Comparison of ENCODE assay signal across 9 cellular contexts in genomic region chr1:227316456-227316855, GRCh38. TPM values are rescaled to one million over a fixed set of nuclear protein-coding genes. Genes with fewer than 3 reads are reported as not detected.
DNase-seq lines count a peak whose midpoint lies in the region; ATAC-seq and TF ChIP-seq lines count a peak whose summit lies in the region.
"Had no signal": no experiment of that assay in that cellular context is flagged by ENCODE, and none has a peak within 500 bp of the region (broad histone marks: within the 10 kb centered on the region; RNA-seq: fewer than 3 reads in every experiment).

No MANE protein-coding gene starts in this region.

- H3K4me3 ChIP-seq in heart right ventricle (peak overlapping the region; percentile 78 to 96 (median 86)), mammary epithelial cell (replicated peaks in 1 of 3; ENCODE audit: insufficient read depth in 1 of 3, low read depth in 2 of 3, low read length in 3 of 3) (peak overlapping the region; percentile 51 to 100 (median 94)), mucosa of stomach (ENCODE audit: low read length) (peak overlapping the region; percentile 68), aorta (ENCODE audit: low read length in 2 of 2) (peak overlapping the region; percentile 97 to 99)

- H3K79me2 ChIP-seq in mammary epithelial cell (ENCODE audit: insufficient read depth, low read length) = peaks cover 59% of the 10 kb centered on the region

- H3K4me1 ChIP-seq in heart right ventricle = peaks cover 0 to 43% (median 25%) of the 10 kb centered on the region in 9 donors
- H3K4me1 ChIP-seq in mammary epithelial cell (ENCODE audit: insufficient read depth, low read length) = peaks cover 8% of the 10 kb centered on the region
- H3K4me1 ChIP-seq in mucosa of stomach (ENCODE audit: control insufficient read depth, insufficient read depth, low read length) = peaks cover 28% of the 10 kb centered on the region
- no peaks in the 10 kb centered on the region for H3K4me1 ChIP-seq in aorta (ENCODE audit: control insufficient read depth in 1 of 2, insufficient read depth in 2 of 2, low read length in 2 of 2)

- DNase-seq in heart right ventricle (no peak), left cardiac atrium (no peak), mammary epithelial cell (peak; percentile 26), aorta (no peak), hypothalamus (lab: John Stamatoyannopoulos, UW) (no peak), GDM1 (lab: John Stamatoyannopoulos, UW) (no peak)
- DNase-seq: activated gamma-delta T cell treated with Interleukin-2 at 50 U/mL for 16 hours had no signal

- H3K9ac ChIP-seq in mammary epithelial cell (ENCODE audit: insufficient read depth, low read length) (peak overlapping the region; percentile 61), mucosa of stomach (ENCODE audit: low read length) (peak overlapping the region; percentile 94)

- CTCF ChIA-PET in mammary epithelial cell (lab: Charles Lee; ENCODE audit: low non-redundant PET) = interaction anchor here (0.6 kb wide), 1 partner anchor 404 kb away, joined by 9 read pairs; no protein-coding TSS in a partner anchor

- no peaks in the 10 kb centered on the region for H3K9me3 ChIP-seq in heart right ventricle
- H3K9me3 ChIP-seq in mammary epithelial cell (replicated peaks; ENCODE audit: insufficient read depth, low read length) = no peaks in the 10 kb centered on the region
- no peaks in the 10 kb centered on the region for H3K9me3 ChIP-seq in mucosa of stomach (ENCODE audit: control insufficient read depth, low read length)
- H3K9me3 ChIP-seq in aorta (ENCODE audit: control insufficient read depth, low read length) = no peaks in the 10 kb centered on the region

- H3K27me3 ChIP-seq in heart right ventricle (peaks cover 0 to 29% (median 0%) of the 10 kb centered on the region in 7 donors), mammary epithelial cell (ENCODE audit: insufficient read depth, low read length) (no peaks in the 10 kb centered on the region), mucosa of stomach (ENCODE audit: control insufficient read depth, insufficient read depth, low read length) (no peaks in the 10 kb centered on the region), aorta (ENCODE audit: control insufficient read depth in 1 of 2, insufficient read depth in 2 of 2, low read length in 1 of 2) (no peaks in the 10 kb centered on the region)

- TF ChIP-seq CTCF in heart right ventricle (IDR thresholded peaks at IDR 0.05) (no peak), mammary epithelial cell (conservative IDR thresholded peaks at IDR 0.05 in 1 of 2, IDR thresholded peaks at IDR 0.05 in 1 of 2; ENCODE audit: extremely low read depth in 1 of 2, insufficient read depth in 1 of 2, low read depth in 1 of 2, low read length in 2 of 2) (no peak)

- dilution Hi-C loops in mammary epithelial cell (cut with HindIII; ENCODE audit: low sequenced_read_pairs) = no loop called here

- intact Hi-C loops in heart right ventricle (cut with DNase I) (loop anchor here in 8 of 10 donors (2.0 to 10.0 kb wide), 10 partner anchors 41 to 179 kb away; no protein-coding TSS in a partner anchor), left cardiac atrium (cut with DNase I) (loop anchor here (5.0 to 10.0 kb wide), 3 partner anchors 74 to 118 kb away; no protein-coding TSS in a partner anchor), mammary epithelial cell (cut with micrococcal nuclease) (loop anchor here (5.0 kb wide), 2 partner anchors 101 to 184 kb away; no protein-coding TSS in a partner anchor), aorta (cut with DNase I) (loop anchor here (5.0 to 10.0 kb wide), 4 partner anchors 72 to 182 kb away; no protein-coding TSS in a partner anchor)

- H2AFZ ChIP-seq in mammary epithelial cell (ENCODE audit: low read depth, low read length) = no peak overlapping the region

- H3K27ac ChIP-seq in heart right ventricle (peak overlapping the region in 9 of 10 donors; percentile 92 to 99 (median 98)), mammary epithelial cell (ENCODE audit: insufficient read depth, low read depth, low read length) (peak overlapping the region; percentile 56), aorta (ENCODE audit: low read depth in 1 of 2, low read length in 2 of 2) (no peak overlapping the region)

- ATAC-seq in heart right ventricle (no peak), left cardiac atrium (no peak), aorta (ENCODE audit: low FRiP score) (no peak), GM19397 (IDR thresholded peaks at IDR 0.05; ENCODE audit: unreplicated experiment) (no peak)

- in situ Hi-C loops in mammary epithelial cell (cut with MboI; ENCODE audit: low sequenced_read_pairs in 2 of 2) = no loop called here

- peak overlapping the region; percentile 94 for H3K4me2 ChIP-seq in mammary epithelial cell (ENCODE audit: insufficient read depth, low read depth, low read length)

- BruUV-seq in mammary epithelial cell (replicated peaks; lab: Mats Ljungman, UMichigan) = TSS peak; percentile 27

- H3K36me3 ChIP-seq in heart right ventricle (no peaks in the 10 kb centered on the region), mammary epithelial cell (ENCODE audit: insufficient read depth, low read length) (no peaks in the 10 kb centered on the region), mucosa of stomach (ENCODE audit: control insufficient read depth, insufficient read depth, low read length) (no peaks in the 10 kb centered on the region), aorta (ENCODE audit: control insufficient read depth in 1 of 2, insufficient read depth in 2 of 2, low read length in 1 of 2) (no peaks in the 10 kb centered on the region)

- H4K20me1 ChIP-seq in mammary epithelial cell (ENCODE audit: insufficient read depth, low read length) = peaks cover 3% of the 10 kb centered on the region

RNA-seq across cellular contexts. Expression of gene CDC42BPA, which starts 1.8 kb away (rescaled TPM):
- 10 to 100 TPM; 22.2 to 39.5 (median 31.8) TPM for total RNA-seq in heart right ventricle
- polyA plus RNA-seq in heart right ventricle = 10 to 100 TPM in 1 of 2 donors, 1 to 10 TPM in 1; 8.6 to 13.3 TPM
- 10 to 100 TPM; 35.3 to 41.0 TPM for total RNA-seq in left cardiac atrium
- 10 to 100 TPM; 50.8 to 56.1 TPM for total RNA-seq in mammary epithelial cell
- 9.6 TPM for polyA plus RNA-seq in mammary epithelial cell
- 35.7 TPM for polyA minus RNA-seq in mammary epithelial cell
- total RNA-seq in aorta = 10 to 100 TPM; 50.5 to 71.3 TPM
- 10 to 100 TPM in 1 of 2 donors, 1 to 10 TPM in 1; 8.1 to 15.5 TPM for polyA plus RNA-seq in aorta

Comparison
In these comparisons a context has a peak if more than half of its experiments do, and no peak if none do; other contexts are left out.
1. H3K27ac ChIP-seq: peak in heart right ventricle (9 of 10) and mammary epithelial cell (single experiment); none in aorta (0 of 2).
2. Peak in every context shown above with its lines, with median percentiles within 50 percentile points of each other: H3K4me3 ChIP-seq.